Comparison of ENCODE assay signal across 9 cellular contexts in genomic region chrX:118496763-118497079, GRCh38. TPM values are rescaled to one million over a fixed set of nuclear protein-coding genes. Genes with fewer than 3 reads are reported as not detected.
DNase-seq lines count a peak whose midpoint lies in the region; ATAC-seq, FAIRE-seq and TF ChIP-seq lines count a peak whose summit lies in the region.
"Had no signal": no experiment of that assay in that cellular context is flagged by ENCODE, and none has a peak within 500 bp of the region (broad histone marks: within the 10 kb centered on the region; RNA-seq: fewer than 3 reads in every experiment).

No MANE protein-coding gene starts in this region.

- no peak overlapping the region; the same call in 2 of the 3 replicates for H2BK15ac ChIP-seq in IMR-90 (ENCODE audit: low read depth, low read length)

- ATAC-seq in GM19351 (IDR thresholded peaks at IDR 0.05; ENCODE audit: unreplicated experiment) (peak; percentile 6), IMR-90 (ENCODE audit: low read depth) (no peak), HG02885 (IDR thresholded peaks at IDR 0.05; ENCODE audit: poor library complexity, unreplicated experiment) (no peak)

- H3K36me3 ChIP-seq in IMR-90 (ENCODE audit: control insufficient read depth, insufficient read depth, low read length): no peaks in the 10 kb centered on the region
- H3K36me3 ChIP-seq in mucosa of stomach (ENCODE audit: control insufficient read depth, insufficient read depth, low read length): no peaks in the 10 kb centered on the region

- H2AFZ ChIP-seq in IMR-90 (replicated peaks; ENCODE audit: low read length, poor library complexity): peak overlapping the region; percentile 85

- H3K9ac ChIP-seq in IMR-90 (ENCODE audit: low read depth, low read length): peak overlapping the region; percentile 58
- peak overlapping the region; percentile 34 for H3K9ac ChIP-seq in mucosa of stomach (ENCODE audit: low read length)

- POLR2A ChIA-PET in AG04450 (lab: Yijun Ruan, JAX) (interaction anchor here (0.9 to 1.5 kb wide), 2 partner anchors 25 to 105 kb away, joined by 3 to 5 read pairs; no protein-coding TSS in a partner anchor), IMR-90 (lab: Charles Lee; ENCODE audit: unreplicated experiment) (no interaction called here)

- no peak for DNase-seq in AG04450 (ENCODE audit: low read depth, low spot score)
- no peak for DNase-seq in IMR-90
- peak in 1 of 61 donors; percentile 41 for DNase-seq in caudate nucleus (lab: John Stamatoyannopoulos, UW)
- DNase-seq in frontal cortex (ENCODE audit: low spot score in 2 of 2): no peak
- DNase-seq in GM20000 (ENCODE audit: low spot score): no peak

- TF ChIP-seq CTCF in AG04450 (IDR thresholded peaks at IDR 0.05; ENCODE audit: low read depth, low read length) (no peak), IMR-90 (conservative IDR thresholded peaks at IDR 0.05; ENCODE audit: low read depth, low read length) (no peak), GM20000 (IDR thresholded peaks at IDR 0.05; ENCODE audit: extremely low read depth, missing control alignments) (no peak)

- no peaks in the 10 kb centered on the region for H3K9me1 ChIP-seq in IMR-90 (ENCODE audit: insufficient read depth, low read length)

- peak overlapping the region; percentile 60 for H3K4ac ChIP-seq in IMR-90 (ENCODE audit: low read depth, low read length)

- CTCF ChIA-PET in AG04450 (lab: Charles Lee): interaction anchor here (0.5 to 1.8 kb wide), 3 partner anchors 37 to 106 kb away, joined by 4 to 6 read pairs (median 5); no protein-coding TSS in a partner anchor
- CTCF ChIA-PET in IMR-90 (lab: Yijun Ruan, JAX): interaction anchor here (1.5 kb wide), 1 partner anchor 54 kb away, joined by 3 read pairs; no protein-coding TSS in a partner anchor

- H4K8ac ChIP-seq in IMR-90 (ENCODE audit: low read depth in 2 of 2, low read length in 2 of 2): peak overlapping the region; percentile 19; a peak in 2 of 4 replicates

- H2AK9ac ChIP-seq in IMR-90 (replicated peaks; ENCODE audit: low read depth, low read length, poor library complexity): peak overlapping the region; percentile 66

- H3K79me1 ChIP-seq in IMR-90 (ENCODE audit: low read depth in 1 of 2, low read length in 2 of 2): peaks cover 6 to 9% of the 10 kb centered on the region in 2 experiments; a peak in 3 of 4 replicates

- no TSS peak for BruUV-seq in IMR-90 (replicated peaks; lab: Mats Ljungman, UMichigan)

- no peak for TF ChIP-seq POLR2A in IMR-90 (IDR thresholded peaks at IDR 0.05; ENCODE audit: low read depth, low read length)

- H3K4me1 ChIP-seq in IMR-90 (ENCODE audit: control insufficient read depth, insufficient read depth, low read length): peaks cover 2% of the 10 kb centered on the region; the same call in 1 of the 2 replicates
- peaks cover 4% of the 10 kb centered on the region for H3K4me1 ChIP-seq in mucosa of stomach (ENCODE audit: control insufficient read depth, insufficient read depth, low read length)

- H3K23ac ChIP-seq in IMR-90 (ENCODE audit: low read depth, low read length): peak overlapping the region; percentile 67

- H3K27me3 ChIP-seq in AG04450 (ENCODE audit: control insufficient read depth, insufficient read depth, low read length): no peaks in the 10 kb centered on the region
- no peaks in the 10 kb centered on the region for H3K27me3 ChIP-seq in IMR-90 (ENCODE audit: control insufficient read depth, insufficient read depth, low read length)
- no peaks in the 10 kb centered on the region for H3K27me3 ChIP-seq in mucosa of stomach (ENCODE audit: control insufficient read depth, insufficient read depth, low read length)

- H3K4me2 ChIP-seq in IMR-90 (ENCODE audit: low read depth, low read length): peak overlapping the region; percentile 89

- H3K14ac ChIP-seq in IMR-90 (replicated peaks; ENCODE audit: low read depth, low read length): peak overlapping the region; percentile 51

- H3K4me3 ChIP-seq in AG04450 (ENCODE audit: low read depth, low read length) (peak overlapping the region; percentile 76), IMR-90 (ENCODE audit: insufficient read depth, low read depth, low read length) (peak overlapping the region; percentile 78), mucosa of stomach (ENCODE audit: low read length) (peak overlapping the region; percentile 25)

- WGBS in IMR-90 (ENCODE audit: extremely low coverage in 2 of 2, insufficient read length in 1 of 2), 2 experiments: no CpG with 5 or more reads among the region's 13 CpGs

- H4K20me1 ChIP-seq in IMR-90 (ENCODE audit: insufficient read depth, low read length): no peaks in the 10 kb centered on the region

- intact Hi-C loops in IMR-90 (cut with micrococcal nuclease): loop anchor here (5.0 kb wide), 1 partner anchor 81 kb away; no protein-coding TSS in a partner anchor

- H2BK120ac ChIP-seq in IMR-90 (ENCODE audit: low read depth, low read length): peak overlapping the region; percentile 38; the same call in 1 of the 2 replicates

- H3K56ac ChIP-seq in IMR-90 (ENCODE audit: extremely low read depth, insufficient read depth, low read length): no peak overlapping the region

- H4K5ac ChIP-seq in IMR-90 (ENCODE audit: low read depth, low read length): peak overlapping the region; percentile 47

- H3K9me3 ChIP-seq in AG04450 (ENCODE audit: control insufficient read depth, insufficient read depth, low read length): no peaks in the 10 kb centered on the region
- no peaks in the 10 kb centered on the region for H3K9me3 ChIP-seq in IMR-90 (ENCODE audit: control insufficient read depth, insufficient read depth, low read length)
- no peaks in the 10 kb centered on the region for H3K9me3 ChIP-seq in mucosa of stomach (ENCODE audit: control insufficient read depth, low read length)

- no peak for TF ChIP-seq RAD21 in IMR-90 (IDR thresholded peaks at IDR 0.05; ENCODE audit: low read length)

- H3K27ac ChIP-seq in AG04450 (ENCODE audit: low read depth, low read length) (no peak overlapping the region), IMR-90 (ENCODE audit: insufficient read depth, low read length) (peak overlapping the region; percentile 58), caudate nucleus (ENCODE audit: low read depth, low read length) (peak overlapping the region; percentile 31)

- H2AK5ac ChIP-seq in IMR-90 (ENCODE audit: low read depth, low read length): no peak overlapping the region

- H3K18ac ChIP-seq in IMR-90 (ENCODE audit: low read depth, low read length): peak overlapping the region; percentile 1; the same call in 1 of the 2 replicates

- no peak for FAIRE-seq in frontal cortex (lab: Jason Lieb, UNC)
- FAIRE-seq: islet of Langerhans had no signal

- dilution Hi-C loops in IMR-90 (cut with HindIII; ENCODE audit: low sequenced_read_pairs, unreplicated experiment): no loop called here

- peak overlapping the region; percentile 78 for H4K91ac ChIP-seq in IMR-90 (ENCODE audit: insufficient read depth, low read depth, low read length)

- no peak overlapping the region for H2BK5ac ChIP-seq in IMR-90 (ENCODE audit: low read depth, low read length, poor library complexity, severe bottlenecking)

- in situ Hi-C loops in IMR-90 (cut with MboI; ENCODE audit: low sequenced_read_pairs): no loop called here

- H2BK20ac ChIP-seq in IMR-90 (ENCODE audit: low read depth, low read length): no peak overlapping the region

TF ChIP-seq in IMR-90, 13 proteins besides CTCF, POLR2A, EP300 and RAD21:
- no peak for TF ChIP-seq MAZ (IDR thresholded peaks at IDR 0.05; ENCODE audit: borderline replicate concordance, low read depth, low read length)

RNA-seq across cellular contexts. Expression of gene DOCK11, which starts 1.1 kb away (rescaled TPM):
- polyA plus RNA-seq in AG04450 (2011; rRNA removed) (20.7 and 26.4 TPM in 2 replicates), IMR-90 (2012; rRNA removed) (3.2 and 3.9 TPM in 2 replicates)
- 17.2 and 28.4 TPM in 2 replicates for polyA minus RNA-seq in AG04450 (2011; rRNA and poly(A)+ RNA removed)
- total RNA-seq in IMR-90 (2012; rRNA removed) (13.1 and 14.7 TPM in 2 replicates), frontal cortex (26.1 TPM)
- polyA plus RNA-seq in IMR-90 (2012; cell fraction: cytosol; rRNA removed): 0.55 and 0.69 TPM in 2 replicates
- 0.35 and 5.0 TPM in 2 replicates for polyA plus RNA-seq in IMR-90 (2012; cell fraction: nucleus; rRNA removed; ENCODE audit: low replicate concordance)

Comparison
In these comparisons a context has a peak if more than half of its experiments do, and no peak if none do; other contexts are left out.
1. H3K4me3 ChIP-seq: peak in every context shown above with its lines; median percentile 78 in IMR-90; 76 in AG04450; 25 in mucosa of stomach.